In the genomic region with DNA sequence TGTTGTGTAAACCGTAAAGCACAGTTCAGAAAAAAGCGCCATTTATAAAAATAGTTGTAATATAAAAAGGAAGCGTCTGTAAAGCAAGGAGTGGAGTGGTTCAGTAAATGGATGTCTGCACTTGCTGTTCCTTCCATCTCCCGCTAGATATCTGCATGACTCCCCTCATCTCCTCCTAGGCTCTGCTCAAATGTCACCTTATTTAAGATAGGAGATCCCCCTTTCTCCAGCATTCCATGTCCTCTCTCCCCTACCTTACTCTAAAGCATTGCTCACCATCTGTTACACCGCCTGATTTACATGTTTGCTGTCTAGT, we compare ENCODE assay signal across 1 cellular context.
TF ChIP-seq lines count a peak whose summit lies in the region.

No MANE protein-coding gene starts in this region.

TF ChIP-seq in GM12878, 131 proteins besides CTCF, POLR2A, EP300 and RAD21 (continued from another document):
- TF ChIP-seq, protein P1, sequence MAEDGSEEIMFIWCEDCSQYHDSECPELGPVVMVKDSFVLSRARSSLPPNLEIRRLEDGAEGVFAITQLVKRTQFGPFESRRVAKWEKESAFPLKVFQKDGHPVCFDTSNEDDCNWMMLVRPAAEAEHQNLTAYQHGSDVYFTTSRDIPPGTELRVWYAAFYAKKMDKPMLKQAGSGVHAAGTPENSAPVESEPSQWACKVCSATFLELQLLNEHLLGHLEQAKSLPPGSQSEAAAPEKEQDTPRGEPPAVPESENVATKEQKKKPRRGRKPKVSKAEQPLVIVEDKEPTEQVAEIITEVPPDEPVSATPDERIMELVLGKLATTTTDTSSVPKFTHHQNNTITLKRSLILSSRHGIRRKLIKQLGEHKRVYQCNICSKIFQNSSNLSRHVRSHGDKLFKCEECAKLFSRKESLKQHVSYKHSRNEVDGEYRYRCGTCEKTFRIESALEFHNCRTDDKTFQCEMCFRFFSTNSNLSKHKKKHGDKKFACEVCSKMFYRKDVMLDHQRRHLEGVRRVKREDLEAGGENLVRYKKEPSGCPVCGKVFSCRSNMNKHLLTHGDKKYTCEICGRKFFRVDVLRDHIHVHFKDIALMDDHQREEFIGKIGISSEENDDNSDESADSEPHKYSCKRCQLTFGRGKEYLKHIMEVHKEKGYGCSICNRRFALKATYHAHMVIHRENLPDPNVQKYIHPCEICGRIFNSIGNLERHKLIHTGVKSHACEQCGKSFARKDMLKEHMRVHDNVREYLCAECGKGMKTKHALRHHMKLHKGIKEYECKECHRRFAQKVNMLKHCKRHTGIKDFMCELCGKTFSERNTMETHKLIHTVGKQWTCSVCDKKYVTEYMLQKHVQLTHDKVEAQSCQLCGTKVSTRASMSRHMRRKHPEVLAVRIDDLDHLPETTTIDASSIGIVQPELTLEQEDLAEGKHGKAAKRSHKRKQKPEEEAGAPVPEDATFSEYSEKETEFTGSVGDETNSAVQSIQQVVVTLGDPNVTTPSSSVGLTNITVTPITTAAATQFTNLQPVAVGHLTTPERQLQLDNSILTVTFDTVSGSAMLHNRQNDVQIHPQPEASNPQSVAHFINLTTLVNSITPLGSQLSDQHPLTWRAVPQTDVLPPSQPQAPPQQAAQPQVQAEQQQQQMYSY (CRISPR knock-in tag; IDR thresholded peaks at IDR 0.05) = no peak
